ENCODE assay signal across 19 cellular contexts in the genomic region with DNA sequence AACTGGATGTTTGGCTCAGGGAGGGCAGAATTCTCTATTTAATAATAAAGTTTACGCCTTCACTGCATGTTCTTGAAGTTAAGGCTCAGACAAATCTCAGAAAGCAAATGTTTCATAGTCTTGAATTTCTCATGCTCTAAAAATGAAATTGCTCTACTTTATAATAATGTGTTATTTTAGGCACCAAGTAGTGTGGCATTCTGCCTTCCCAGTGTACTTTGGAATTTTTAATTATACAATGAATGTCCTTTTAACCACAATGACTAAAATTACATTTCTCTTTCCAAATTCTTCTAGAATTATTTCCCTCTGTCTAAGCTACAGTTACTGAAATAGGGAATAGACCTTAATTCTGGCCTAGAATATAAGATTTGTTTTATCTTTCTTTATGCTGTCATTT.
DNase-seq lines count a peak whose midpoint lies in the region; FAIRE-seq and TF ChIP-seq lines count a peak whose summit lies in the region.
"Had no signal": no experiment of that assay in that cellular context is flagged by ENCODE, and none has a peak within 500 bp of the region (broad histone marks: within the 10 kb centered on the region; RNA-seq: fewer than 3 reads in every experiment).

No MANE protein-coding gene starts in this region.

- no peaks in the 10 kb centered on the region for H3K9me2 ChIP-seq in GM23248 (ENCODE audit: insufficient read depth)

- in situ Hi-C loops in GM23248 (cut with MboI): no loop called here
- in situ Hi-C loops in astrocyte of the spinal cord (cut with HindIII; ENCODE audit: low sequenced_read_pairs): no loop called here

- no peaks in the 10 kb centered on the region for H3K27me3 ChIP-seq in GM23248 (replicated peaks; ENCODE audit: insufficient read depth)
- H3K27me3 ChIP-seq in H9 (ENCODE audit: insufficient read depth, low read length): no peaks in the 10 kb centered on the region
- H3K27me3 ChIP-seq: cardiac muscle cell, testis had no signal

- H3K4me1 Mint-ChIP-seq in type B pancreatic cell (ENCODE audit: unreplicated experiment) (peaks cover 24% of the 10 kb centered on the region), H9 (peaks cover 23 to 25% of the 10 kb centered on the region in 2 experiments)

- H4K20me1 ChIP-seq in GM23248 (ENCODE audit: insufficient read depth): no peaks in the 10 kb centered on the region
- H4K20me1 ChIP-seq in H9 (ENCODE audit: control insufficient read depth, insufficient read depth, insufficient read length): no peaks in the 10 kb centered on the region

- H3K27ac Mint-ChIP-seq in type B pancreatic cell: no peak overlapping the region
- no peak overlapping the region for H3K27ac Mint-ChIP-seq in H9
- H3K27ac Mint-ChIP-seq: activated naive CD8-positive, alpha-beta T cell had no signal

- no peak overlapping the region for H4K8ac ChIP-seq in H9 (replicated peaks; ENCODE audit: insufficient read length, low read depth, low read length)

- no peaks in the 10 kb centered on the region for H3K79me1 ChIP-seq in H9 (ENCODE audit: insufficient read depth, low read depth, low read length, poor library complexity, severe bottlenecking)

- H3K4me3 Mint-ChIP-seq in type B pancreatic cell (no peak overlapping the region), H9 (no peak overlapping the region)
- H3K4me3 Mint-ChIP-seq: activated naive CD8-positive, alpha-beta T cell; mesothelial cell of epicardium had no signal

- H3K9me3 ChIP-seq in GM23248 (ENCODE audit: low read depth): no peaks in the 10 kb centered on the region
- no peaks in the 10 kb centered on the region for H3K9me3 ChIP-seq in H9 (ENCODE audit: control insufficient read depth, low read depth, low read length)
- H3K9me3 ChIP-seq: BE2C, prostate gland, testis had no signal

- peak; percentile 69 for DNase-seq in GM23248
- DNase-seq in astrocyte of the spinal cord (ENCODE audit: low read depth, low spot score): peak; percentile 71
- DNase-seq in iris pigment epithelial cell (ENCODE audit: low read depth): peak; percentile 35
- DNase-seq in superior temporal gyrus (ENCODE audit: extremely low spot score): peak; percentile 12
- DNase-seq in urothelium cell line (ENCODE audit: low spot score): no peak
- DNase-seq in type B pancreatic cell (ENCODE audit: extremely low spot score, unreplicated experiment): no peak
- DNase-seq in H9: no peak
- DNase-seq: BE2C; COR-L47; effector CD8-positive, alpha-beta T cell; NCI-H2029 treated with DMSO at 0.1 percent for 48 hours; RPMI8226; testis had no signal

- H2AFZ ChIP-seq in GM23248 (no peak overlapping the region), H9 (ENCODE audit: low read length) (no peak overlapping the region)

- no peak overlapping the region for H2BK15ac ChIP-seq in H9 (ENCODE audit: low read depth, low read length)

- peak overlapping the region; percentile 26; the same call in 1 of the 2 replicates for H3K4me3 ChIP-seq in GM23248
- H3K4me3 ChIP-seq in astrocyte of the spinal cord (ENCODE audit: low read depth, low read length): no peak overlapping the region
- H3K4me3 ChIP-seq: cardiac muscle cell, K562, prostate gland, testis had no signal

- H2BK120ac ChIP-seq in H9 (ENCODE audit: low read depth, low read length, poor library complexity, severe bottlenecking): no peak overlapping the region

- no peaks in the 10 kb centered on the region for H3K23me2 ChIP-seq in H9 (ENCODE audit: insufficient read length, low read depth, low read length, poor library complexity, severe bottlenecking)

- peaks cover 15% of the 10 kb centered on the region for H3K9me3 Mint-ChIP-seq in type B pancreatic cell
- peaks cover 0 to 5% of the 10 kb centered on the region in 2 experiments; a peak in 2 of 5 replicates for H3K9me3 Mint-ChIP-seq in H9

- TF ChIP-seq CTCF in astrocyte of the spinal cord (IDR thresholded peaks at IDR 0.05; ENCODE audit: low read depth, low read length): no peak
- TF ChIP-seq CTCF in type B pancreatic cell (conservative IDR thresholded peaks at IDR 0.05): no peak
- no peak for TF ChIP-seq CTCF in H9 (conservative IDR thresholded peaks at IDR 0.05)

- H3K27ac ChIP-seq in GM23248 (peak overlapping the region; percentile 28), H9 (ENCODE audit: insufficient read length, low read depth, low read length) (no peak overlapping the region)
- H3K27ac ChIP-seq: cardiac muscle cell, prostate gland had no signal

- H3K27me3 Mint-ChIP-seq in type B pancreatic cell (no peaks in the 10 kb centered on the region), H9 (ENCODE audit: low read depth) (no peaks in the 10 kb centered on the region)
- H3K27me3 Mint-ChIP-seq: activated naive CD8-positive, alpha-beta T cell had no signal

- no peak overlapping the region for H3K23ac ChIP-seq in H9 (ENCODE audit: insufficient read length, low read depth, low read length)

- peak overlapping the region; percentile 59 for H3K4me2 ChIP-seq in GM23248 (ENCODE audit: unreplicated experiment)
- H3K4me2 ChIP-seq in H9 (ENCODE audit: insufficient read depth, insufficient read length, low read length): no peak overlapping the region

- no peak overlapping the region for H3K4ac ChIP-seq in H9 (ENCODE audit: low read depth, low read length)

- H3T11ph ChIP-seq in H9 (ENCODE audit: low read length): no peak overlapping the region

- 19 to 33% methylated on average over 1 of the region's 1 CpG for WGBS in GM23248 (ENCODE audit: low coverage in 1 of 2, low lambda C conversion rate in 2 of 2, missing lambda C conversion rate in 2 of 2), 2 experiments
- no CpG with 5 or more reads among the region's 1 CpG for WGBS in H9 (ENCODE audit: extremely low coverage, insufficient read length, low lambda C conversion rate)

- H3K36me3 ChIP-seq in GM23248 (ENCODE audit: low read depth): no peaks in the 10 kb centered on the region
- H3K36me3 ChIP-seq: BE2C, cardiac muscle cell, prostate gland had no signal

- no peaks in the 10 kb centered on the region for H3K79me2 ChIP-seq in GM23248 (ENCODE audit: insufficient read depth)
- H3K79me2 ChIP-seq in H9 (ENCODE audit: insufficient read depth, low read length): no peaks in the 10 kb centered on the region

- no peak overlapping the region for H2BK20ac ChIP-seq in H9 (ENCODE audit: low read depth, low read length, poor library complexity, severe bottlenecking)

- no peak for FAIRE-seq in urothelium cell line (lab: Jason Lieb, UNC)
- FAIRE-seq: GM18507, K562 had no signal

- no peak overlapping the region for H2BK5ac ChIP-seq in H9 (ENCODE audit: insufficient read length, low read length)

- H2AK5ac ChIP-seq in H9 (ENCODE audit: insufficient read length, low read length): no peak overlapping the region

- no peak overlapping the region for H3K18ac ChIP-seq in H9 (ENCODE audit: insufficient read length, low read depth, low read length)

- no peak overlapping the region for H4K5ac ChIP-seq in H9 (ENCODE audit: insufficient read length, low read depth, low read length)

- H3K4me1 ChIP-seq in GM23248 (ENCODE audit: insufficient read depth): peaks cover 53% of the 10 kb centered on the region
- peaks cover 4% of the 10 kb centered on the region; the same call in 1 of the 2 replicates for H3K4me1 ChIP-seq in H9 (ENCODE audit: insufficient read depth, low read length)
- H3K4me1 ChIP-seq: BE2C, prostate gland had no signal

- peaks cover 45% of the 10 kb centered on the region for H3F3A ChIP-seq in GM23248 (ENCODE audit: insufficient read depth)

- no peak overlapping the region for H3K9ac ChIP-seq in GM23248
- H3K9ac ChIP-seq in H9 (ENCODE audit: extremely low read depth, insufficient read length, low read length): no peak overlapping the region

- H3K36me3 Mint-ChIP-seq in type B pancreatic cell (peaks cover 8% of the 10 kb centered on the region), H9 (ENCODE audit: insufficient read depth in 1 of 3, low read depth in 3 of 3) (no peaks in the 10 kb centered on the region; a peak in 3 of 7 replicates)
- H3K36me3 Mint-ChIP-seq: activated naive CD8-positive, alpha-beta T cell had no signal

- no peak overlapping the region for H3K56ac ChIP-seq in H9 (ENCODE audit: insufficient read length, low read depth, low read length)

- no peak overlapping the region for H3K14ac ChIP-seq in H9 (ENCODE audit: insufficient read depth, low read length)

- H4K91ac ChIP-seq in H9 (ENCODE audit: insufficient read length, low read depth, low read length): no peak overlapping the region

- H2BK12ac ChIP-seq in H9 (ENCODE audit: insufficient read length, low read depth, low read length): no peak overlapping the region

Comparison
In these comparisons a context has a peak if more than half of its experiments do, and no peak if none do; other contexts are left out.
1. DNase-seq: peak in GM23248 (single experiment), astrocyte of the spinal cord (single experiment), iris pigment epithelial cell (single experiment) and superior temporal gyrus (single experiment); none in urothelium cell line (single experiment), type B pancreatic cell (single experiment) and H9 (single experiment).